Comparison of ENCODE assay signal across 22 cellular contexts in the genomic region with DNA sequence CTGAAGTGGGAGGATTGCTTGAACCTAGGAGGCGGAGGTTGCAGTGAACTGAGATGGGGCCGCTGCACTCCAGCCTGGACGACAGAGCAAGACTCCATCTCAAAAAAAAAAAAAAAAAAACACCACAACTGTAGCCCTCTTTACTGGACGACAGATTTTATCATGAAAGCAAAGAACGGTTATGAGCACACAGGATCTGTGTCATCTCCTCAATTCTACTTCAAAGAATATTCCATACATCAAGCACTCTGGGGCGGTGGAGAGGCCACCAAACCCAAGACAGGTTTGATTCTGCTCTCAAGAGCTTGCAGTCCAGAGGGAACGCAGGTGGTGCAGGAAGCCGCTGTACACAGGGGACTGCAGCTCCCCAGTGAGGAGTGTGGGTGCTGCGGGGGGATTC.
"Had no signal": no experiment of that assay in that cellular context is flagged by ENCODE, and none has a peak within 500 bp of the region (broad histone marks: within the 10 kb centered on the region; RNA-seq: fewer than 3 reads in every experiment).

No MANE protein-coding gene starts in this region.

- H3K27ac ChIP-seq: left lung, uterus, WERI-Rb-1 had no signal

- H3K4me3 ChIP-seq: left lung, right lobe of liver, uterus had no signal

- H3K9me3 Mint-ChIP-seq: activated naive CD4-positive, alpha-beta T cell treated with anti-CD3 and anti-CD28 coated beads, Interleukin-2, amount 50 U/mL, for 24 hours; memory B cell; naive B cell; neural crest cell; stimulated activated effector memory CD8-positive, alpha-beta T cell treated with anti-CD3 and anti-CD28 coated beads, Interleukin-12 subunit alpha, Interleukin-12 subunit beta, amount 100 ng/mL, for 72 hours had no signal

- H3K36me3 ChIP-seq: left lung, right lobe of liver, uterus, WERI-Rb-1 had no signal

- H3K36me3 Mint-ChIP-seq: activated naive CD4-positive, alpha-beta T cell treated with anti-CD3 and anti-CD28 coated beads, Interleukin-2, amount 50 U/mL, for 24 hours; memory B cell; naive B cell; stimulated activated effector memory CD8-positive, alpha-beta T cell treated with anti-CD3 and anti-CD28 coated beads, Interleukin-12 subunit alpha, Interleukin-12 subunit beta, amount 100 ng/mL, for 72 hours had no signal

- H3K27me3 Mint-ChIP-seq: activated naive CD4-positive, alpha-beta T cell treated with anti-CD3 and anti-CD28 coated beads, Interleukin-2, amount 50 U/mL, for 24 hours had no signal

- H3K9me3 ChIP-seq: left lung, right lobe of liver, uterus had no signal

- H3K27me3 ChIP-seq: left lung, right lobe of liver, uterus had no signal

- H3K4me3 Mint-ChIP-seq: activated naive CD4-positive, alpha-beta T cell treated with anti-CD3 and anti-CD28 coated beads, Interleukin-2, amount 50 U/mL, for 24 hours; memory B cell; neural crest cell; stimulated activated effector memory CD8-positive, alpha-beta T cell treated with anti-CD3 and anti-CD28 coated beads, Interleukin-12 subunit alpha, Interleukin-12 subunit beta, amount 100 ng/mL, for 72 hours had no signal

- H3K4me1 Mint-ChIP-seq: stimulated activated effector memory CD8-positive, alpha-beta T cell treated with anti-CD3 and anti-CD28 coated beads, Interleukin-12 subunit alpha, Interleukin-12 subunit beta, amount 100 ng/mL, for 72 hours had no signal

- ATAC-seq: stimulated activated effector memory CD8-positive, alpha-beta T cell treated with anti-CD3 and anti-CD28 coated beads, Interleukin-12 subunit alpha, Interleukin-12 subunit beta, amount 100 ng/mL, for 72 hours had no signal

- DNase-seq: activated CD4-positive, alpha-beta T cell treated with anti-CD3 and anti-CD28 coated beads for 1 hour; activated CD8-positive, alpha-beta memory T cell treated with anti-CD3 and anti-CD28 coated beads for 24 hours; activated CD8-positive, alpha-beta memory T cell treated with anti-CD3 and anti-CD28 coated beads, Interleukin-2, amount 50 U/mL, for 48 hours; activated gamma-delta T cell; caudate nucleus; erythroblast; foreskin melanocyte; head of caudate nucleus; left lung; naive B cell; right lobe of liver; small intestine; stimulated activated CD4-positive, alpha-beta T cell treated with anti-CD3 and anti-CD28 coated beads, Interleukin-4, amount 100 ng/mL, for 1 hour; T-helper 2 cell; uterus; WERI-Rb-1 had no signal

- FAIRE-seq: colon, keratinocyte, small intestine had no signal

- H3K27ac Mint-ChIP-seq: memory B cell; stimulated activated effector memory CD8-positive, alpha-beta T cell treated with anti-CD3 and anti-CD28 coated beads, Interleukin-12 subunit alpha, Interleukin-12 subunit beta, amount 100 ng/mL, for 72 hours had no signal
